In the genomic region with DNA sequence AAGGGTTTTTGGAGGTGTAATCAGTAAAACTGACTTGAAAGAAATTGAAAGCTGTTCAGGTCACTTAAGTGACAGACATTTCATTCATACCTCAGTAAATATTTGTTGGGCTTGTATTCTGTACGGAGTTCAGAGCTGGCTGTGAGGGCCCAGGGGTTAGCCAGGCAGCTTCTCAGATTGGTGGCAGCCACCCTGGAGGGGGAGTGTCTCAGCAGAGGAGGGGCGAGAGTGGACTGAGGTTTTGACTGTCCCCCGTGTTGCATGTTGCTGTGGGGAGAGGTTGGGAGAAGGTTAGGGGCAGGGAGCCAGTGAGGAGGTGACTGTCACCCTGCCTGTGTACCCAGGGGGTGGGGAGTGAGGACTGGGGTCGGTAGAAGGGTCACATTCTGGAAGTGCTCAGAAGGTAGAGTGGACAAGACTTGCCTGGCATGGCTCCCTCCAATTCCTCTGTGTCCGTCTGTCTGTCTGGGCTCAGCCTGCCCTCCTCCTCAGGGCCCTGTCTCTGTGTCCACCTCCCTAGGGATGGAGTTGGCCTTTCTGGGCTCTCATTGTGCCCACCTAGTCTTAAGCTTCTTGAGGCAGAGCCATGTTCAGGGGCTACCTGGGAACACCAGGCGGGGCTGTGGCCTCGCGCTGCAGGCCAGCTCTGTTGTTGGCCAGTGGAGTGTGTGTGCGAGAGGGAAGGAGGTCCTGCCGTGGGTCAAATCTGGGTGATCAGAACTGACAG, we compare ENCODE assay signal across 1 cellular context.
TF ChIP-seq lines count a peak whose summit lies in the region.

No MANE protein-coding gene starts in this region.

TF ChIP-seq in HepG2, 621 proteins besides CTCF, POLR2A, EP300 and RAD21 (continued from another document and continues in another):
- TF ChIP-seq, protein P1, sequence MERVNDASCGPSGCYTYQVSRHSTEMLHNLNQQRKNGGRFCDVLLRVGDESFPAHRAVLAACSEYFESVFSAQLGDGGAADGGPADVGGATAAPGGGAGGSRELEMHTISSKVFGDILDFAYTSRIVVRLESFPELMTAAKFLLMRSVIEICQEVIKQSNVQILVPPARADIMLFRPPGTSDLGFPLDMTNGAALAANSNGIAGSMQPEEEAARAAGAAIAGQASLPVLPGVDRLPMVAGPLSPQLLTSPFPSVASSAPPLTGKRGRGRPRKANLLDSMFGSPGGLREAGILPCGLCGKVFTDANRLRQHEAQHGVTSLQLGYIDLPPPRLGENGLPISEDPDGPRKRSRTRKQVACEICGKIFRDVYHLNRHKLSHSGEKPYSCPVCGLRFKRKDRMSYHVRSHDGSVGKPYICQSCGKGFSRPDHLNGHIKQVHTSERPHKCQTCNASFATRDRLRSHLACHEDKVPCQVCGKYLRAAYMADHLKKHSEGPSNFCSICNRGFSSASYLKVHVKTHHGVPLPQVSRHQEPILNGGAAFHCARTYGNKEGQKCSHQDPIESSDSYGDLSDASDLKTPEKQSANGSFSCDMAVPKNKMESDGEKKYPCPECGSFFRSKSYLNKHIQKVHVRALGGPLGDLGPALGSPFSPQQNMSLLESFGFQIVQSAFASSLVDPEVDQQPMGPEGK (CRISPR knock-in tag; IDR thresholded peaks at IDR 0.05): peak; percentile 25; the same call in 1 of the 2 replicates
- TF ChIP-seq KMT2A (CRISPR knock-in tag; IDR thresholded peaks at IDR 0.05) (no peak), FOXA3 (CRISPR knock-in tag; IDR thresholded peaks at IDR 0.05) (no peak), SYNCRIP (IDR thresholded peaks at IDR 0.05; ENCODE audit: insufficient read depth, low read depth, low read length) (no peak), PAWR (CRISPR knock-in tag; IDR thresholded peaks at IDR 0.05; ENCODE audit: borderline replicate concordance) (0 out of 2 replicates have a peak, but pooled peaks have one; percentile 32), SRF (IDR thresholded peaks at IDR 0.05; ENCODE audit: low read depth, low read length) (no peak), CCDC6 (CRISPR knock-in tag; IDR thresholded peaks at IDR 0.05) (no peak), ZNF296 (CRISPR knock-in tag; conservative IDR thresholded peaks at IDR 0.05) (no peak), NKX3-1 (CRISPR knock-in tag; IDR thresholded peaks at IDR 0.05) (no peak), AGO2 (optimal IDR thresholded peaks at IDR 0.05; ENCODE audit: low read depth, low read length) (no peak), GABPB1 (CRISPR knock-in tag; IDR thresholded peaks at IDR 0.05) (no peak), GATAD1 (CRISPR knock-in tag; IDR thresholded peaks at IDR 0.05) (0 out of 2 replicates have a peak, but pooled peaks have one; percentile 20), JUN (CRISPR knock-in tag; IDR thresholded peaks at IDR 0.05) (no peak), POLR2G (IDR thresholded peaks at IDR 0.05; ENCODE audit: low read depth, low read length) (no peak), MIER3 (CRISPR knock-in tag; IDR thresholded peaks at IDR 0.05; ENCODE audit: borderline replicate concordance) (no peak), ZNF350 (CRISPR knock-in tag; IDR thresholded peaks at IDR 0.05; ENCODE audit: borderline replicate concordance, low read depth) (no peak), ZNF34 (CRISPR knock-in tag; IDR thresholded peaks at IDR 0.05; ENCODE audit: borderline replicate concordance) (no peak), AKAP8 (CRISPR knock-in tag; IDR thresholded peaks at IDR 0.05) (0 out of 2 replicates have a peak, but pooled peaks have one; percentile 23), HCFC1 (IDR thresholded peaks at IDR 0.05; ENCODE audit: low read depth, low read length) (no peak), POLR2AphosphoS2 (IDR thresholded peaks at IDR 0.05; ENCODE audit: low read depth, low read length) (no peak), ONECUT2 (CRISPR knock-in tag; IDR thresholded peaks at IDR 0.05) (no peak), KDM5A (IDR thresholded peaks at IDR 0.05; ENCODE audit: borderline replicate concordance, low read length) (no peak), PTBP1 (IDR thresholded peaks at IDR 0.05; ENCODE audit: low read depth, low read length, poor library complexity, severe bottlenecking) (no peak), SNAI1 (CRISPR knock-in tag; IDR thresholded peaks at IDR 0.05; ENCODE audit: borderline replicate concordance) (no peak), PHF21A (CRISPR knock-in tag; IDR thresholded peaks at IDR 0.05) (0 out of 2 replicates have a peak, but pooled peaks have one; percentile 24), ZNF383 (CRISPR knock-in tag; IDR thresholded peaks at IDR 0.05; ENCODE audit: borderline replicate concordance) (no peak), REPIN1 (CRISPR knock-in tag; IDR thresholded peaks at IDR 0.05; ENCODE audit: borderline replicate concordance, low read depth) (no peak), ZNF160 (CRISPR knock-in tag; IDR thresholded peaks at IDR 0.05) (no peak), TOE1 (CRISPR knock-in tag; IDR thresholded peaks at IDR 0.05) (no peak)
- TF ChIP-seq, protein P2, sequence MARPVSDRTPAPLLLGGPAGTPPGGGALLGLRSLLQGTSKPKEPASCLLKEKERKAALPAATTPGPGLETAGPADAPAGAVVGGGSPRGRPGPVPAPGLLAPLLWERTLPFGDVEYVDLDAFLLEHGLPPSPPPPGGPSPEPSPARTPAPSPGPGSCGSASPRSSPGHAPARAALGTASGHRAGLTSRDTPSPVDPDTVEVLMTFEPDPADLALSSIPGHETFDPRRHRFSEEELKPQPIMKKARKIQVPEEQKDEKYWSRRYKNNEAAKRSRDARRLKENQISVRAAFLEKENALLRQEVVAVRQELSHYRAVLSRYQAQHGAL (CRISPR knock-in tag; IDR thresholded peaks at IDR 0.05; ENCODE audit: not compliant biosample characterization): no peak
- TF ChIP-seq, protein P3, sequence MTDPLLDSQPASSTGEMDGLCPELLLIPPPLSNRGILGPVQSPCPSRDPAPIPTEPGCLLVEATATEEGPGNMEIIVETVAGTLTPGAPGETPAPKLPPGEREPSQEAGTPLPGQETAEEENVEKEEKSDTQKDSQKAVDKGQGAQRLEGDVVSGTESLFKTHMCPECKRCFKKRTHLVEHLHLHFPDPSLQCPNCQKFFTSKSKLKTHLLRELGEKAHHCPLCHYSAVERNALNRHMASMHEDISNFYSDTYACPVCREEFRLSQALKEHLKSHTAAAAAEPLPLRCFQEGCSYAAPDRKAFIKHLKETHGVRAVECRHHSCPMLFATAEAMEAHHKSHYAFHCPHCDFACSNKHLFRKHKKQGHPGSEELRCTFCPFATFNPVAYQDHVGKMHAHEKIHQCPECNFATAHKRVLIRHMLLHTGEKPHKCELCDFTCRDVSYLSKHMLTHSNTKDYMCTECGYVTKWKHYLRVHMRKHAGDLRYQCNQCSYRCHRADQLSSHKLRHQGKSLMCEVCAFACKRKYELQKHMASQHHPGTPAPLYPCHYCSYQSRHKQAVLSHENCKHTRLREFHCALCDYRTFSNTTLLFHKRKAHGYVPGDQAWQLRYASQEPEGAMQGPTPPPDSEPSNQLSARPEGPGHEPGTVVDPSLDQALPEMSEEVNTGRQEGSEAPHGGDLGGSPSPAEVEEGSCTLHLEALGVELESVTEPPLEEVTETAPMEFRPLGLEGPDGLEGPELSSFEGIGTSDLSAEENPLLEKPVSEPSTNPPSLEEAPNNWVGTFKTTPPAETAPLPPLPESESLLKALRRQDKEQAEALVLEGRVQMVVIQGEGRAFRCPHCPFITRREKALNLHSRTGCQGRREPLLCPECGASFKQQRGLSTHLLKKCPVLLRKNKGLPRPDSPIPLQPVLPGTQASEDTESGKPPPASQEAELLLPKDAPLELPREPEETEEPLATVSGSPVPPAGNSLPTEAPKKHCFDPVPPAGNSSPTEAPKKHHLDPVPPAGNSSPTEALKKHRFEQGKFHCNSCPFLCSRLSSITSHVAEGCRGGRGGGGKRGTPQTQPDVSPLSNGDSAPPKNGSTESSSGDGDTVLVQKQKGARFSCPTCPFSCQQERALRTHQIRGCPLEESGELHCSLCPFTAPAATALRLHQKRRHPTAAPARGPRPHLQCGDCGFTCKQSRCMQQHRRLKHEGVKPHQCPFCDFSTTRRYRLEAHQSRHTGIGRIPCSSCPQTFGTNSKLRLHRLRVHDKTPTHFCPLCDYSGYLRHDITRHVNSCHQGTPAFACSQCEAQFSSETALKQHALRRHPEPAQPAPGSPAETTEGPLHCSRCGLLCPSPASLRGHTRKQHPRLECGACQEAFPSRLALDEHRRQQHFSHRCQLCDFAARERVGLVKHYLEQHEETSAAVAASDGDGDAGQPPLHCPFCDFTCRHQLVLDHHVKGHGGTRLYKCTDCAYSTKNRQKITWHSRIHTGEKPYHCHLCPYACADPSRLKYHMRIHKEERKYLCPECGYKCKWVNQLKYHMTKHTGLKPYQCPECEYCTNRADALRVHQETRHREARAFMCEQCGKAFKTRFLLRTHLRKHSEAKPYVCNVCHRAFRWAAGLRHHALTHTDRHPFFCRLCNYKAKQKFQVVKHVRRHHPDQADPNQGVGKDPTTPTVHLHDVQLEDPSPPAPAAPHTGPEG (CRISPR knock-in tag; IDR thresholded peaks at IDR 0.05): no peak
- TF ChIP-seq, protein P4, sequence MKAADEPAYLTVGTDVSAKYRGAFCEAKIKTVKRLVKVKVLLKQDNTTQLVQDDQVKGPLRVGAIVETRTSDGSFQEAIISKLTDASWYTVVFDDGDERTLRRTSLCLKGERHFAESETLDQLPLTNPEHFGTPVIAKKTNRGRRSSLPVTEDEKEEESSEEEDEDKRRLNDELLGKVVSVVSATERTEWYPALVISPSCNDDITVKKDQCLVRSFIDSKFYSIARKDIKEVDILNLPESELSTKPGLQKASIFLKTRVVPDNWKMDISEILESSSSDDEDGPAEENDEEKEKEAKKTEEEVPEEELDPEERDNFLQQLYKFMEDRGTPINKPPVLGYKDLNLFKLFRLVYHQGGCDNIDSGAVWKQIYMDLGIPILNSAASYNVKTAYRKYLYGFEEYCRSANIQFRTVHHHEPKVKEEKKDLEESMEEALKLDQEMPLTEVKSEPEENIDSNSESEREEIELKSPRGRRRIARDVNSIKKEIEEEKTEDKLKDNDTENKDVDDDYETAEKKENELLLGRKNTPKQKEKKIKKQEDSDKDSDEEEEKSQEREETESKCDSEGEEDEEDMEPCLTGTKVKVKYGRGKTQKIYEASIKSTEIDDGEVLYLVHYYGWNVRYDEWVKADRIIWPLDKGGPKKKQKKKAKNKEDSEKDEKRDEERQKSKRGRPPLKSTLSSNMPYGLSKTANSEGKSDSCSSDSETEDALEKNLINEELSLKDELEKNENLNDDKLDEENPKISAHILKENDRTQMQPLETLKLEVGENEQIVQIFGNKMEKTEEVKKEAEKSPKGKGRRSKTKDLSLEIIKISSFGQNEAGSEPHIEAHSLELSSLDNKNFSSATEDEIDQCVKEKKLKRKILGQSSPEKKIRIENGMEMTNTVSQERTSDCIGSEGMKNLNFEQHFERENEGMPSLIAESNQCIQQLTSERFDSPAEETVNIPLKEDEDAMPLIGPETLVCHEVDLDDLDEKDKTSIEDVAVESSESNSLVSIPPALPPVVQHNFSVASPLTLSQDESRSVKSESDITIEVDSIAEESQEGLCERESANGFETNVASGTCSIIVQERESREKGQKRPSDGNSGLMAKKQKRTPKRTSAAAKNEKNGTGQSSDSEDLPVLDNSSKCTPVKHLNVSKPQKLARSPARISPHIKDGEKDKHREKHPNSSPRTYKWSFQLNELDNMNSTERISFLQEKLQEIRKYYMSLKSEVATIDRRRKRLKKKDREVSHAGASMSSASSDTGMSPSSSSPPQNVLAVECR (CRISPR knock-in tag; IDR thresholded peaks at IDR 0.05; ENCODE audit: borderline replicate concordance): peak; percentile 35; the same call in 1 of the 2 replicates
- TF ChIP-seq, protein P5, sequence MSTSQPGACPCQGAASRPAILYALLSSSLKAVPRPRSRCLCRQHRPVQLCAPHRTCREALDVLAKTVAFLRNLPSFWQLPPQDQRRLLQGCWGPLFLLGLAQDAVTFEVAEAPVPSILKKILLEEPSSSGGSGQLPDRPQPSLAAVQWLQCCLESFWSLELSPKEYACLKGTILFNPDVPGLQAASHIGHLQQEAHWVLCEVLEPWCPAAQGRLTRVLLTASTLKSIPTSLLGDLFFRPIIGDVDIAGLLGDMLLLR (CRISPR knock-in tag; IDR thresholded peaks at IDR 0.05): no peak
- TF ChIP-seq, protein P6, sequence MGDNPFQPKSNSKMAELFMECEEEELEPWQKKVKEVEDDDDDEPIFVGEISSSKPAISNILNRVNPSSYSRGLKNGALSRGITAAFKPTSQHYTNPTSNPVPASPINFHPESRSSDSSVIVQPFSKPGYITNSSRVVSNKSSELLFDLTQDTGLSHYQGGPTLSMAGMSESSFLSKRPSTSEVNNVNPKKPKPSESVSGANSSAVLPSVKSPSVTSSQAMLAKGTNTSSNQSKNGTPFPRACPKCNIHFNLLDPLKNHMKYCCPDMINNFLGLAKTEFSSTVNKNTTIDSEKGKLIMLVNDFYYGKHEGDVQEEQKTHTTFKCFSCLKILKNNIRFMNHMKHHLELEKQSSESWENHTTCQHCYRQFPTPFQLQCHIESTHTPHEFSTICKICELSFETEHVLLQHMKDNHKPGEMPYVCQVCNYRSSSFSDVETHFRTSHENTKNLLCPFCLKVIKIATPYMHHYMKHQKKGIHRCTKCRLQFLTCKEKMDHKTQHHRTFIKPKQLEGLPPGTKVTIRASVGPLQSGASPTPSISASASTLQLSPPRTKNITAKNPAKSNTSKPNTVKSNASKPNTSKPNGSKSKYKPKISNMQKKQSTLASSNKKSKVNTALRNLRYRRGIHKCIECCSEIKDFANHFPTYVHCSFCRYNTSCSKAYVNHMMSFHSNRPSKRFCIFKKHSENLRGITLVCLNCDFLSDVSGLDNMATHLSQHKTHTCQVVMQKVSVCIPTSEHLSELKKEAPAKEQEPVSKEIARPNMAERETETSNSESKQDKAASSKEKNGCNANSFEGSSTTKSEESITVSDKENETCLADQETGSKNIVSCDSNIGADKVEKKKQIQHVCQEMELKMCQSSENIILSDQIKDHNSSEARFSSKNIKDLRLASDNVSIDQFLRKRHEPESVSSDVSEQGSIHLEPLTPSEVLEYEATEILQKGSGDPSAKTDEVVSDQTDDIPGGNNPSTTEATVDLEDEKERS (CRISPR knock-in tag; IDR thresholded peaks at IDR 0.05): no peak
- TF ChIP-seq, protein P7, sequence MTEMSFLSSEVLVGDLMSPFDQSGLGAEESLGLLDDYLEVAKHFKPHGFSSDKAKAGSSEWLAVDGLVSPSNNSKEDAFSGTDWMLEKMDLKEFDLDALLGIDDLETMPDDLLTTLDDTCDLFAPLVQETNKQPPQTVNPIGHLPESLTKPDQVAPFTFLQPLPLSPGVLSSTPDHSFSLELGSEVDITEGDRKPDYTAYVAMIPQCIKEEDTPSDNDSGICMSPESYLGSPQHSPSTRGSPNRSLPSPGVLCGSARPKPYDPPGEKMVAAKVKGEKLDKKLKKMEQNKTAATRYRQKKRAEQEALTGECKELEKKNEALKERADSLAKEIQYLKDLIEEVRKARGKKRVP (CRISPR knock-in tag; IDR thresholded peaks at IDR 0.05): no peak
- TF ChIP-seq, protein P8, sequence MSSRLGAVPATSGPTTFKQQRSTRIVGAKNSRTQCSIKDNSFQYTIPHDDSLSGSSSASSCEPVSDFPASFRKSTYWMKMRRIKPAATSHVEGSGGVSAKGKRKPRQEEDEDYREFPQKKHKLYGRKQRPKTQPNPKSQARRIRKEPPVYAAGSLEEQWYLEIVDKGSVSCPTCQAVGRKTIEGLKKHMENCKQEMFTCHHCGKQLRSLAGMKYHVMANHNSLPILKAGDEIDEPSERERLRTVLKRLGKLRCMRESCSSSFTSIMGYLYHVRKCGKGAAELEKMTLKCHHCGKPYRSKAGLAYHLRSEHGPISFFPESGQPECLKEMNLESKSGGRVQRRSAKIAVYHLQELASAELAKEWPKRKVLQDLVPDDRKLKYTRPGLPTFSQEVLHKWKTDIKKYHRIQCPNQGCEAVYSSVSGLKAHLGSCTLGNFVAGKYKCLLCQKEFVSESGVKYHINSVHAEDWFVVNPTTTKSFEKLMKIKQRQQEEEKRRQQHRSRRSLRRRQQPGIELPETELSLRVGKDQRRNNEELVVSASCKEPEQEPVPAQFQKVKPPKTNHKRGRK (CRISPR knock-in tag; IDR thresholded peaks at IDR 0.05): no peak
- TF ChIP-seq, protein P9, sequence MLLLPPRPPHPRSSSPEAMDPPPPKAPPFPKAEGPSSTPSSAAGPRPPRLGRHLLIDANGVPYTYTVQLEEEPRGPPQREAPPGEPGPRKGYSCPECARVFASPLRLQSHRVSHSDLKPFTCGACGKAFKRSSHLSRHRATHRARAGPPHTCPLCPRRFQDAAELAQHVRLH (CRISPR knock-in tag; IDR thresholded peaks at IDR 0.05; ENCODE audit: borderline replicate concordance, low read depth): no peak
